In genomic region chr5:28512648-28513047, GRCh38 we compare ENCODE assay signal across 17 cellular contexts.
"Had no signal": no experiment of that assay in that cellular context is flagged by ENCODE, and none has a peak within 500 bp of the region (broad histone marks: within the 10 kb centered on the region; RNA-seq: fewer than 3 reads in every experiment).

No MANE protein-coding gene starts in this region.

- H3K27ac ChIP-seq: brain microvascular endothelial cell, heart left ventricle, skin epidermis had no signal

- H3K4me1 ChIP-seq: heart left ventricle had no signal

- DNase-seq: activated CD4-positive, CD25-positive, alpha-beta regulatory T cell treated with anti-CD3 and anti-CD28 coated beads, Interleukin-2, amount 50 U/mL, for 72 hours; activated naive CD8-positive, alpha-beta T cell treated with anti-CD3 and anti-CD28 coated beads for 36 hours; anterior cingulate cortex; brain microvascular endothelial cell; cortex of kidney; effector CD4-positive, alpha-beta T cell; heart left ventricle; immature natural killer cell; occipital lobe; right cardiac atrium; stimulated activated CD4-positive, alpha-beta T cell treated with anti-CD3 and anti-CD28 coated beads, Interleukin-4, amount 100 ng/mL, for 4 hours; stimulated activated CD8-positive, alpha-beta memory T cell treated with anti-CD3 and anti-CD28 coated beads, Interleukin-4, amount 100 ng/mL, for 48 hours; stimulated activated naive CD4-positive, alpha-beta T cell treated with Interleukin-2 at 50 U/mL for 16 hours; substantia nigra; trophoblast cell had no signal

- H3K27me3 ChIP-seq: brain microvascular endothelial cell, heart left ventricle had no signal

- ATAC-seq: heart left ventricle; natural killer cell treated with Interleukin-12 subunit alpha and Interleukin-12 subunit beta and Interleukin-15 and Interleukin-18, amount 100 ng/mL, for 72 hours; right cardiac atrium had no signal

- H3K36me3 ChIP-seq: brain microvascular endothelial cell, heart left ventricle had no signal

- H3K4me3 ChIP-seq: heart left ventricle, skin epidermis had no signal
